In genomic region chr4:24980064-24980690, GRCh38 we compare ENCODE assay signal across 9 cellular contexts.
A peak's percentile ranks its signal among the peaks of the same experiment; 100 is the strongest.
DNase-seq lines count a peak whose midpoint lies in the region; ATAC-seq, FAIRE-seq and TF ChIP-seq lines count a peak whose summit lies in the region.
"Had no signal": no experiment of that assay in that cellular context is flagged by ENCODE, and none has a peak within 500 bp of the region (broad histone marks: within the 10 kb centered on the region; RNA-seq: fewer than 3 reads in every experiment).

No MANE protein-coding gene starts in this region.

- peak overlapping the region; percentile 63 for H3K27ac ChIP-seq in VCaP
- H3K27ac ChIP-seq in caudate nucleus (ENCODE audit: low read depth, low read length) = peak overlapping the region; percentile 67
- peak overlapping the region; percentile 55 for H3K27ac ChIP-seq in layer of hippocampus (ENCODE audit: low read depth, low read length)

- TF ChIP-seq CTCF in D721Med (IDR thresholded peaks at IDR 0.05; ENCODE audit: insufficient read depth, missing control alignments) = peak; percentile 85
- peak; percentile 90 for TF ChIP-seq CTCF in VCaP (conservative IDR thresholded peaks at IDR 0.05)

- no peak for DNase-seq in D721Med (ENCODE audit: insufficient read length, low spot score)
- peak; percentile 23 for DNase-seq in H54 (ENCODE audit: insufficient read length, low spot score)
- DNase-seq in NCI-H146 treated with DMSO at 0.1 percent for 48 hours (lab: John Stamatoyannopoulos, UW; ENCODE audit: unreplicated experiment) = peak; percentile 51
- peak in 36 of 61 donors; percentile 4 to 64 (median 18) for DNase-seq in caudate nucleus (lab: John Stamatoyannopoulos, UW)
- DNase-seq in stimulated activated CD4-positive, alpha-beta T cell treated with anti-CD3 and anti-CD28 coated beads, Interleukin-1b, Interleukin-23, amount 100 ng/mL, for 24 hours (ENCODE audit: low read depth in 4 of 4, low spot score in 1 of 4) = peak; percentile 9 to 17 (median 10)

- FAIRE-seq in D721Med (lab: Jason Lieb, UNC) (peak; percentile 88), H54 (lab: Jason Lieb, UNC) (no peak)
- FAIRE-seq: colon had no signal

- TF ChIP-seq POLR2A in H54 (IDR thresholded peaks at IDR 0.05; ENCODE audit: low read depth, low read length) = no peak

- H3K27me3 ChIP-seq in layer of hippocampus (ENCODE audit: control insufficient read depth, insufficient read depth, low read length) = no peaks in the 10 kb centered on the region

- ATAC-seq in HG02623 (IDR thresholded peaks at IDR 0.05; ENCODE audit: unreplicated experiment) = no peak
